1 cellular context compared by ENCODE assay signal in the genomic region with DNA sequence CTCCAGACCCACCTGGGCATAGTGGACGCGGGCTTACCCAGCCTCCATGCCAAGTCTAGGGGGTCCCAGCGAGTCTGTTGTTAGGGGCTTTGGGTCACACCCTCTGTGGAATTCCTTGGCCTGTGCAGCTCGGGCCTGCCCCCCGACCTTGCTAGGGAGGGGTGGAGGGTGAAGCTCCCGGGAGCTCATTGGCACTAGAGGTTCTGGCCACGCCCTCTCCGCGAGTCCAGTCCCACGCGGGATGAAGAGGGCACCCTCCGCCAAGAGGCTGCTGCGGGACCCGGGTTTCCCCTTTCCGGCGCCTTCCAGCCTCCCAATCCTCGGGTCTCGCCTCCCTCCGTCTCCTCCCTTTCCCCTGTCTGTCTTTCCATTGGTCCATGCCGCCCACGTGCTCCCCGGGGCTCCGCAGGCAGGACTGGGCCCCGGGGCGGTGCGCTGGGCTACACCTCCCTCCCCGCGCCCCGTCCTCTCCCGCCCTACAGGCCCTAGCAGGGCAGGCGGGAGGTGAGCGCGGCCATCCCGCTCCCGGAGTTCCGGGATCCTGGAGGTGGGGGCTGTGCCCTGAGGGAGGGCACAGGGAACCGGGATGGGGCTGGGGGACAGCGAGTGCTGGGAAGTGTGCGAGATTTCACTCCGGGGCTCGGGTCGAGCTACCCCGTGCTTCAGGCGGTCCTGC.
A peak's percentile ranks its signal among the peaks of the same experiment; 100 is the strongest.
TF ChIP-seq lines count a peak whose summit lies in the region.

No MANE protein-coding gene starts in this region.

TF ChIP-seq in HepG2, 621 proteins besides CTCF, POLR2A, EP300 and RAD21 (continued from another document and continues in another):
- TF ChIP-seq, protein P1, sequence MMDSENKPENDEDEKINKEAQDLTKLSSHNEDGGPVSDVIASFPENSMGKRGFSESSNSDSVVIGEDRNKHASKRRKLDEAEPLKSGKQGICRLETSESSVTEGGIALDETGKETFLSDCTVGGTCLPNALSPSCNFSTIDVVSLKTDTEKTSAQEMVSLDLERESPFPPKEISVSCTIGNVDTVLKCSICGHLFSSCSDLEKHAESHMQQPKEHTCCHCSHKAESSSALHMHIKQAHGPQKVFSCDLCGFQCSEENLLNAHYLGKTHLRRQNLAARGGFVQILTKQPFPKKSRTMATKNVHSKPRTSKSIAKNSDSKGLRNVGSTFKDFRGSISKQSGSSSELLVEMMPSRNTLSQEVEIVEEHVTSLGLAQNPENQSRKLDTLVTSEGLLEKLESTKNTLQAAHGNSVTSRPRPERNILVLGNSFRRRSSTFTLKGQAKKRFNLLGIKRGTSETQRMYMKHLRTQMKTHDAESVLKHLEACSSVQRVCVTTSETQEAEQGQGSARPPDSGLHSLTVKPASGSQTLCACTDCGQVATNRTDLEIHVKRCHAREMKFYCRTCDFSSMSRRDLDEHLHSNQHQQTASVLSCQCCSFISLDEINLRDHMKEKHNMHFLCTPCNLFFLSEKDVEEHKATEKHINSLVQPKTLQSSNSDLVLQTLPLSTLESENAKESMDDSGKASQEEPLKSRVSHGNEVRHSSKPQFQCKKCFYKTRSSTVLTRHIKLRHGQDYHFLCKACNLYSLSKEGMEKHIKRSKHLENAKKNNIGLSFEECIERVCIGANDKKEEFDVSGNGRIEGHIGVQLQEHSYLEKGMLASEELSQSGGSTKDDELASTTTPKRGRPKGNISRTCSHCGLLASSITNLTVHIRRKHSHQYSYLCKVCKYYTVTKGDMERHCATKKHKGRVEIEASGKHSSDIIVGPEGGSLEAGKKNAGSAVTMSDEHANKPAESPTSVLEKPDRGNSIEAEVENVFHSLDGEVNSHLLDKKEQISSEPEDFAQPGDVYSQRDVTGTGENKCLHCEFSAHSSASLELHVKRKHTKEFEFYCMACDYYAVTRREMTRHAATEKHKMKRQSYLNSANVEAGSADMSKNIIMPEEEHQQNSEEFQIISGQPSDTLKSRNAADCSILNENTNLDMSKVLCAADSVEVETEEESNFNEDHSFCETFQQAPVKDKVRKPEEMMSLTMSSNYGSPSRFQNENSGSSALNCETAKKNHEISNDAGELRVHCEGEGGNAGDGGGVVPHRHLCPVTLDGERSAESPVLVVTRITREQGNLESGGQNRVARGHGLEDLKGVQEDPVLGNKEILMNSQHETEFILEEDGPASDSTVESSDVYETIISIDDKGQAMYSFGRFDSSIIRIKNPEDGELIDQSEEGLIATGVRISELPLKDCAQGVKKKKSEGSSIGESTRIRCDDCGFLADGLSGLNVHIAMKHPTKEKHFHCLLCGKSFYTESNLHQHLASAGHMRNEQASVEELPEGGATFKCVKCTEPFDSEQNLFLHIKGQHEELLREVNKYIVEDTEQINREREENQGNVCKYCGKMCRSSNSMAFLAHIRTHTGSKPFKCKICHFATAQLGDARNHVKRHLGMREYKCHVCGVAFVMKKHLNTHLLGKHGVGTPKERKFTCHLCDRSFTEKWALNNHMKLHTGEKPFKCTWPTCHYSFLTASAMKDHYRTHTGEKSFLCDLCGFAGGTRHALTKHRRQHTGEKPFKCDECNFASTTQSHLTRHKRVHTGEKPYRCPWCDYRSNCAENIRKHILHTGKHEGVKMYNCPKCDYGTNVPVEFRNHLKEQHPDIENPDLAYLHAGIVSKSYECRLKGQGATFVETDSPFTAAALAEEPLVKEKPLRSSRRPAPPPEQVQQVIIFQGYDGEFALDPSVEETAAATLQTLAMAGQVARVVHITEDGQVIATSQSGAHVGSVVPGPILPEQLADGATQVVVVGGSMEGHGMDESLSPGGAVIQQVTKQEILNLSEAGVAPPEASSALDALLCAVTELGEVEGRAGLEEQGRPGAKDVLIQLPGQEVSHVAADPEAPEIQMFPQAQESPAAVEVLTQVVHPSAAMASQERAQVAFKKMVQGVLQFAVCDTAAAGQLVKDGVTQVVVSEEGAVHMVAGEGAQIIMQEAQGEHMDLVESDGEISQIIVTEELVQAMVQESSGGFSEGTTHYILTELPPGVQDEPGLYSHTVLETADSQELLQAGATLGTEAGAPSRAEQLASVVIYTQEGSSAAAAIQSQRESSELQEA (CRISPR knock-in tag; IDR thresholded peaks at IDR 0.05; ENCODE audit: not compliant biosample characterization), result peak; percentile 28
- no peak for TF ChIP-seq EED (CRISPR knock-in tag; IDR thresholded peaks at IDR 0.05)
- peak; percentile 35 for TF ChIP-seq ZSCAN9 (CRISPR knock-in tag; IDR thresholded peaks at IDR 0.05; ENCODE audit: borderline replicate concordance)
- TF ChIP-seq KLF11 (CRISPR knock-in tag; IDR thresholded peaks at IDR 0.05), result no peak
- 0 out of 2 replicates have a peak, but pooled peaks have one; percentile 46 for TF ChIP-seq PRMT3 (CRISPR knock-in tag; IDR thresholded peaks at IDR 0.05; ENCODE audit: borderline replicate concordance, low read depth)
- no peak for TF ChIP-seq ZNF674 (CRISPR knock-in tag; IDR thresholded peaks at IDR 0.05; ENCODE audit: low read depth)
- TF ChIP-seq ASH2L (IDR thresholded peaks at IDR 0.05; ENCODE audit: insufficient read length, low read depth, low read length), result no peak
- no peak for TF ChIP-seq ZNF24 (IDR thresholded peaks at IDR 0.05)
- peak; percentile 75; the same call in 1 of the 2 replicates for TF ChIP-seq ZNF556 (CRISPR knock-in tag; IDR thresholded peaks at IDR 0.05; ENCODE audit: borderline replicate concordance)
- peak; percentile 12; the same call in 1 of the 2 replicates for TF ChIP-seq ZNF652 (CRISPR knock-in tag; IDR thresholded peaks at IDR 0.05; ENCODE audit: borderline replicate concordance, low read depth)
- TF ChIP-seq ZNF441 (CRISPR knock-in tag; IDR thresholded peaks at IDR 0.05; ENCODE audit: borderline replicate concordance), result peak; percentile 33; the same call in 1 of the 2 replicates
- TF ChIP-seq, protein P2, sequence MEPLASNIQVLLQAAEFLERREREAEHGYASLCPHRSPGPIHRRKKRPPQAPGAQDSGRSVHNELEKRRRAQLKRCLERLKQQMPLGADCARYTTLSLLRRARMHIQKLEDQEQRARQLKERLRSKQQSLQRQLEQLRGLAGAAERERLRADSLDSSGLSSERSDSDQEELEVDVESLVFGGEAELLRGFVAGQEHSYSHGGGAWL (CRISPR knock-in tag; IDR thresholded peaks at IDR 0.05), result no peak
- TF ChIP-seq, protein P3, sequence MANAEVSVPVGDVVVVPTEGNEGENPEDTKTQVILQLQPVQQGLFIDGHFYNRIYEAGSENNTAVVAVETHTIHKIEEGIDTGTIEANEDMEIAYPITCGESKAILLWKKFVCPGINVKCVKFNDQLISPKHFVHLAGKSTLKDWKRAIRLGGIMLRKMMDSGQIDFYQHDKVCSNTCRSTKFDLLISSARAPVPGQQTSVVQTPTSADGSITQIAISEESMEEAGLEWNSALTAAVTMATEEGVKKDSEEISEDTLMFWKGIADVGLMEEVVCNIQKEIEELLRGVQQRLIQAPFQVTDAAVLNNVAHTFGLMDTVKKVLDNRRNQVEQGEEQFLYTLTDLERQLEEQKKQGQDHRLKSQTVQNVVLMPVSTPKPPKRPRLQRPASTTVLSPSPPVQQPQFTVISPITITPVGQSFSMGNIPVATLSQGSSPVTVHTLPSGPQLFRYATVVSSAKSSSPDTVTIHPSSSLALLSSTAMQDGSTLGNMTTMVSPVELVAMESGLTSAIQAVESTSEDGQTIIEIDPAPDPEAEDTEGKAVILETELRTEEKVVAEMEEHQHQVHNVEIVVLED (CRISPR knock-in tag; IDR thresholded peaks at IDR 0.05; ENCODE audit: borderline replicate concordance), result peak; percentile 4; the same call in 1 of the 2 replicates
- TF ChIP-seq ZNF567 (CRISPR knock-in tag; IDR thresholded peaks at IDR 0.05; ENCODE audit: borderline replicate concordance), result 0 out of 2 replicates have a peak, but pooled peaks have one; percentile 24
- TF ChIP-seq, protein P4, sequence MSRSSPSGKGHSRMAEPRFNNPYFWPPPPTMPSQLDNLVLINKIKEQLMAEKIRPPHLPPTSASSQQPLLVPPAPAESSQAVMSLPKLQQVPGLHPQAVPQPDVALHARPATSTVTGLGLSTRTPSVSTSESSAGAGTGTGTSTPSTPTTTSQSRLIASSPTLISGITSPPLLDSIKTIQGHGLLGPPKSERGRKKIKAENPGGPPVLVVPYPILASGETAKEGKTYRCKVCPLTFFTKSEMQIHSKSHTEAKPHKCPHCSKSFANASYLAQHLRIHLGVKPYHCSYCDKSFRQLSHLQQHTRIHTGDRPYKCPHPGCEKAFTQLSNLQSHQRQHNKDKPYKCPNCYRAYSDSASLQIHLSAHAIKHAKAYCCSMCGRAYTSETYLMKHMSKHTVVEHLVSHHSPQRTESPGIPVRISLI (CRISPR knock-in tag; IDR thresholded peaks at IDR 0.05; ENCODE audit: borderline replicate concordance), result 0 out of 2 replicates have a peak, but pooled peaks have one; percentile 10
- TF ChIP-seq ZSCAN25 (CRISPR knock-in tag; IDR thresholded peaks at IDR 0.05), result peak; percentile 82; the same call in 1 of the 2 replicates
- no peak for TF ChIP-seq RARG (CRISPR knock-in tag; IDR thresholded peaks at IDR 0.05; ENCODE audit: low read depth)
- TF ChIP-seq RFX1 (IDR thresholded peaks at IDR 0.05), result no peak
- TF ChIP-seq GTF3A (CRISPR knock-in tag; conservative IDR thresholded peaks at IDR 0.05), result no peak
- TF ChIP-seq ZFY (CRISPR knock-in tag; IDR thresholded peaks at IDR 0.05), result peak; percentile 81
- TF ChIP-seq HCFC1 (IDR thresholded peaks at IDR 0.05; ENCODE audit: low read depth, low read length), result no peak
- TF ChIP-seq SRSF1 (optimal IDR thresholded peaks at IDR 0.05; ENCODE audit: low read depth, low read length), result no peak
- TF ChIP-seq, protein P5, sequence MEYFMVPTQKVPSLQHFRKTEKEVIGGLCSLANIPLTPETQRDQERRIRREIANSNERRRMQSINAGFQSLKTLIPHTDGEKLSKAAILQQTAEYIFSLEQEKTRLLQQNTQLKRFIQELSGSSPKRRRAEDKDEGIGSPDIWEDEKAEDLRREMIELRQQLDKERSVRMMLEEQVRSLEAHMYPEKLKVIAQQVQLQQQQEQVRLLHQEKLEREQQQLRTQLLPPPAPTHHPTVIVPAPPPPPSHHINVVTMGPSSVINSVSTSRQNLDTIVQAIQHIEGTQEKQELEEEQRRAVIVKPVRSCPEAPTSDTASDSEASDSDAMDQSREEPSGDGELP (IDR thresholded peaks at IDR 0.05; ENCODE audit: borderline replicate concordance, low read depth), result no peak; the same call in 1 of the 2 replicates
- TF ChIP-seq RFX3 (CRISPR knock-in tag; IDR thresholded peaks at IDR 0.05), result no peak
- no peak; the same call in 1 of the 2 replicates for TF ChIP-seq ZZZ3 (CRISPR knock-in tag; IDR thresholded peaks at IDR 0.05; ENCODE audit: borderline replicate concordance)
- TF ChIP-seq SP2 (CRISPR knock-in tag; IDR thresholded peaks at IDR 0.05), result peak; percentile 14; the same call in 1 of the 2 replicates
- TF ChIP-seq DNMT3B (CRISPR knock-in tag; conservative IDR thresholded peaks at IDR 0.05), result peak; percentile 63; the same call in 1 of the 2 replicates
- TF ChIP-seq ZNF205 (CRISPR knock-in tag; IDR thresholded peaks at IDR 0.05), result 0 out of 2 replicates have a peak, but pooled peaks have one; percentile 9
- peak; percentile 51 for TF ChIP-seq CCDC6 (CRISPR knock-in tag; IDR thresholded peaks at IDR 0.05)
- no peak for TF ChIP-seq NAIF1 (CRISPR knock-in tag; IDR thresholded peaks at IDR 0.05; ENCODE audit: borderline replicate concordance)
- TF ChIP-seq GABPA (IDR thresholded peaks at IDR 0.05; ENCODE audit: low read depth, low read length), result no peak
- no peak for TF ChIP-seq GABPA (CRISPR knock-in tag; IDR thresholded peaks at IDR 0.05; ENCODE audit: low read depth)
- TF ChIP-seq, protein P6, sequence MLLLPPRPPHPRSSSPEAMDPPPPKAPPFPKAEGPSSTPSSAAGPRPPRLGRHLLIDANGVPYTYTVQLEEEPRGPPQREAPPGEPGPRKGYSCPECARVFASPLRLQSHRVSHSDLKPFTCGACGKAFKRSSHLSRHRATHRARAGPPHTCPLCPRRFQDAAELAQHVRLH (CRISPR knock-in tag; IDR thresholded peaks at IDR 0.05; ENCODE audit: borderline replicate concordance, low read depth), result no peak
- TF ChIP-seq ZNF264 (CRISPR knock-in tag; IDR thresholded peaks at IDR 0.05), result peak; percentile 34; the same call in 1 of the 2 replicates
- TF ChIP-seq, protein P7, sequence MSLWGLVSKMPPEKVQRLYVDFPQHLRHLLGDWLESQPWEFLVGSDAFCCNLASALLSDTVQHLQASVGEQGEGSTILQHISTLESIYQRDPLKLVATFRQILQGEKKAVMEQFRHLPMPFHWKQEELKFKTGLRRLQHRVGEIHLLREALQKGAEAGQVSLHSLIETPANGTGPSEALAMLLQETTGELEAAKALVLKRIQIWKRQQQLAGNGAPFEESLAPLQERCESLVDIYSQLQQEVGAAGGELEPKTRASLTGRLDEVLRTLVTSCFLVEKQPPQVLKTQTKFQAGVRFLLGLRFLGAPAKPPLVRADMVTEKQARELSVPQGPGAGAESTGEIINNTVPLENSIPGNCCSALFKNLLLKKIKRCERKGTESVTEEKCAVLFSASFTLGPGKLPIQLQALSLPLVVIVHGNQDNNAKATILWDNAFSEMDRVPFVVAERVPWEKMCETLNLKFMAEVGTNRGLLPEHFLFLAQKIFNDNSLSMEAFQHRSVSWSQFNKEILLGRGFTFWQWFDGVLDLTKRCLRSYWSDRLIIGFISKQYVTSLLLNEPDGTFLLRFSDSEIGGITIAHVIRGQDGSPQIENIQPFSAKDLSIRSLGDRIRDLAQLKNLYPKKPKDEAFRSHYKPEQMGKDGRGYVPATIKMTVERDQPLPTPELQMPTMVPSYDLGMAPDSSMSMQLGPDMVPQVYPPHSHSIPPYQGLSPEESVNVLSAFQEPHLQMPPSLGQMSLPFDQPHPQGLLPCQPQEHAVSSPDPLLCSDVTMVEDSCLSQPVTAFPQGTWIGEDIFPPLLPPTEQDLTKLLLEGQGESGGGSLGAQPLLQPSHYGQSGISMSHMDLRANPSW (CRISPR knock-in tag; IDR thresholded peaks at IDR 0.05; ENCODE audit: borderline replicate concordance), result 0 out of 2 replicates have a peak, but pooled peaks have one; percentile 47
- TF ChIP-seq, protein P8, sequence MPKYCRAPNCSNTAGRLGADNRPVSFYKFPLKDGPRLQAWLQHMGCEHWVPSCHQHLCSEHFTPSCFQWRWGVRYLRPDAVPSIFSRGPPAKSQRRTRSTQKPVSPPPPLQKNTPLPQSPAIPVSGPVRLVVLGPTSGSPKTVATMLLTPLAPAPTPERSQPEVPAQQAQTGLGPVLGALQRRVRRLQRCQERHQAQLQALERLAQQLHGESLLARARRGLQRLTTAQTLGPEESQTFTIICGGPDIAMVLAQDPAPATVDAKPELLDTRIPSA (CRISPR knock-in tag; IDR thresholded peaks at IDR 0.05; ENCODE audit: borderline replicate concordance), result peak; percentile 46; the same call in 1 of the 2 replicates
- TF ChIP-seq FOXM1 (CRISPR knock-in tag; IDR thresholded peaks at IDR 0.05), result no peak
- TF ChIP-seq, protein P9, sequence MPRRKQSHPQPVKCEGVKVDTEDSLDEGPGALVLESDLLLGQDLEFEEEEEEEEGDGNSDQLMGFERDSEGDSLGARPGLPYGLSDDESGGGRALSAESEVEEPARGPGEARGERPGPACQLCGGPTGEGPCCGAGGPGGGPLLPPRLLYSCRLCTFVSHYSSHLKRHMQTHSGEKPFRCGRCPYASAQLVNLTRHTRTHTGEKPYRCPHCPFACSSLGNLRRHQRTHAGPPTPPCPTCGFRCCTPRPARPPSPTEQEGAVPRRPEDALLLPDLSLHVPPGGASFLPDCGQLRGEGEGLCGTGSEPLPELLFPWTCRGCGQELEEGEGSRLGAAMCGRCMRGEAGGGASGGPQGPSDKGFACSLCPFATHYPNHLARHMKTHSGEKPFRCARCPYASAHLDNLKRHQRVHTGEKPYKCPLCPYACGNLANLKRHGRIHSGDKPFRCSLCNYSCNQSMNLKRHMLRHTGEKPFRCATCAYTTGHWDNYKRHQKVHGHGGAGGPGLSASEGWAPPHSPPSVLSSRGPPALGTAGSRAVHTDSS (CRISPR knock-in tag; conservative IDR thresholded peaks at IDR 0.05), result no peak
